Comparison of ENCODE assay signal across 8 cellular contexts in the genomic region with DNA sequence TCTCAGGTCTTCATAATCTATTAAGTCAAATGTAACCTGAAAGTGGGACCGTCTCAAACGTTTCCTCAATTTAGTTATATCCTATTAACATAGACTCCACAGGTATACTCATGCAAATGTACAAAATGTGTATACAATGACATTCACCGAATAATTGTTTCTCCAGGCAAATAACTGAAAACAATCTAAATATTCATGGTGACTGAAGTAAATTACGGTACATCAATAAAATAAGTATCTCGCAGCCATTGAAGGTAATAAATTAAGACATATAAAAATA. TPM values are rescaled to one million over a fixed set of nuclear protein-coding genes. Genes with fewer than 3 reads are reported as not detected.
DNase-seq lines count a peak whose midpoint lies in the region; ATAC-seq and TF ChIP-seq lines count a peak whose summit lies in the region.

No MANE protein-coding gene starts in this region.

- H3K4me2 ChIP-seq in DND-41 (ENCODE audit: insufficient read depth, low read length) (peak overlapping the region; percentile 82), PC-9 (peak overlapping the region; percentile 94), parathyroid adenoma (ENCODE audit: low read length) (peak overlapping the region; percentile 84)

- H3K9me2 ChIP-seq in PC-9 (ENCODE audit: insufficient read depth): no peaks in the 10 kb centered on the region

- H3K9me3 ChIP-seq in DND-41 (ENCODE audit: insufficient read depth, low read length, severe bottlenecking) (no peaks in the 10 kb centered on the region), PC-9 (ENCODE audit: insufficient read depth, low read depth) (no peaks in the 10 kb centered on the region), esophagus (ENCODE audit: control insufficient read depth in 2 of 2, insufficient read depth in 1 of 2, low read depth in 1 of 2, low read length in 1 of 2) (no peaks in the 10 kb centered on the region), parathyroid adenoma (ENCODE audit: control insufficient read depth, low read length) (no peaks in the 10 kb centered on the region)

- H4K20me1 ChIP-seq in DND-41 (ENCODE audit: insufficient read depth, low read length): peaks cover 34% of the 10 kb centered on the region; the same call in 1 of the 2 replicates
- peaks cover 38% of the 10 kb centered on the region for H4K20me1 ChIP-seq in PC-9 (ENCODE audit: insufficient read depth)

- H3K79me2 ChIP-seq in DND-41 (ENCODE audit: insufficient read depth, low read length) (peaks cover 69% of the 10 kb centered on the region), PC-9 (ENCODE audit: low read depth) (peaks cover 58% of the 10 kb centered on the region), parathyroid adenoma (peaks cover 2% of the 10 kb centered on the region)

- ATAC-seq in DND-41 (ENCODE audit: insufficient read depth, low read depth): no peak
- no peak for ATAC-seq in HG03039 (IDR thresholded peaks at IDR 0.05; ENCODE audit: unreplicated experiment)
- no peak for ATAC-seq in HG03354 (IDR thresholded peaks at IDR 0.05; ENCODE audit: poor library complexity, severe bottlenecking, unreplicated experiment)

- POLR2A ChIA-PET in PC-9 (lab: Charles Lee; ENCODE audit: unreplicated experiment): interaction anchor here (1.0 kb wide), 1 partner anchor 10 kb away, joined by 7 read pairs; no protein-coding TSS in a partner anchor

- TF ChIP-seq CTCF in DND-41 (IDR thresholded peaks at IDR 0.05; ENCODE audit: borderline replicate concordance, extremely low read depth, low read length, poor library complexity, severe bottlenecking) (no peak), PC-9 (conservative IDR thresholded peaks at IDR 0.05) (no peak), parathyroid adenoma (IDR thresholded peaks at IDR 0.05) (no peak)

- peaks cover 15% of the 10 kb centered on the region; the same call in 1 of the 2 replicates for H3F3A ChIP-seq in PC-9 (ENCODE audit: insufficient read depth, low read depth)

- intact Hi-C loops in PC-9 (cut with micrococcal nuclease; ENCODE audit: unreplicated experiment): loop anchor here (2.0 kb wide), 1 partner anchor 152 kb away; no protein-coding TSS in a partner anchor

- 1% methylated on average over 5 of the region's 5 CpGs for WGBS in esophagus, 2 donors

- H3K9ac ChIP-seq in DND-41 (ENCODE audit: low read depth, low read length) (peak overlapping the region; percentile 77), parathyroid adenoma (peak overlapping the region; percentile 33)

- H3K27ac ChIP-seq in DND-41 (ENCODE audit: low read length) (peak overlapping the region; percentile 93), PC-9 (peak overlapping the region; percentile 96), esophagus (ENCODE audit: low read depth in 2 of 2, low read length in 1 of 2) (no peak overlapping the region), parathyroid adenoma (no peak overlapping the region)

- H2AFZ ChIP-seq in DND-41 (ENCODE audit: low read depth, low read length): peak overlapping the region; percentile 77
- peak overlapping the region; percentile 75 for H2AFZ ChIP-seq in PC-9
- H2AFZ ChIP-seq in parathyroid adenoma: peak overlapping the region; percentile 83

- H3K4me1 ChIP-seq in DND-41 (ENCODE audit: insufficient read depth, low read length): peaks cover 53% of the 10 kb centered on the region
- H3K4me1 ChIP-seq in PC-9 (replicated peaks; ENCODE audit: insufficient read depth): peaks cover 22% of the 10 kb centered on the region
- H3K4me1 ChIP-seq in esophagus (ENCODE audit: control insufficient read depth in 2 of 2, insufficient read depth in 2 of 2, low read length in 1 of 2): peaks cover 3 to 8% of the 10 kb centered on the region in 2 donors
- H3K4me1 ChIP-seq in parathyroid adenoma: no peaks in the 10 kb centered on the region

- DNase-seq in DND-41 (no peak), PC-9 (no peak), DMS53 (lab: John Stamatoyannopoulos, UW) (no peak), LoVo (ENCODE audit: low spot score) (no peak)

- CTCF ChIA-PET in PC-9 (lab: Charles Lee): interaction anchor here (0.6 kb wide), 1 partner anchor 209 kb away, joined by 3 read pairs; no protein-coding TSS in a partner anchor

- H3K4me3 ChIP-seq in DND-41 (ENCODE audit: low read depth in 1 of 2, low read length in 2 of 2): peak overlapping the region; percentile 85 to 87
- H3K4me3 ChIP-seq in PC-9: peak overlapping the region; percentile 95
- peak overlapping the region; percentile 81 to 92 for H3K4me3 ChIP-seq in esophagus (ENCODE audit: low read depth in 1 of 2, low read length in 2 of 2)
- peak overlapping the region; percentile 92 for H3K4me3 ChIP-seq in parathyroid adenoma (ENCODE audit: low read depth, low read length)

- H3K36me3 ChIP-seq in DND-41 (ENCODE audit: insufficient read depth, low read length) (peaks cover 58% of the 10 kb centered on the region), PC-9 (ENCODE audit: low read depth) (peaks cover 58% of the 10 kb centered on the region), esophagus (ENCODE audit: control insufficient read depth in 2 of 2, insufficient read depth in 2 of 2, low read length in 1 of 2) (no peaks in the 10 kb centered on the region), parathyroid adenoma (ENCODE audit: control insufficient read depth, insufficient read depth, low read length) (no peaks in the 10 kb centered on the region)

- BruUV-seq in PC-9 (replicated peaks; lab: Mats Ljungman, UMichigan): no TSS peak

- no peaks in the 10 kb centered on the region for H3K27me3 ChIP-seq in DND-41 (ENCODE audit: insufficient read depth, low read length, poor library complexity)
- no peaks in the 10 kb centered on the region for H3K27me3 ChIP-seq in PC-9 (ENCODE audit: insufficient read depth, low read depth)
- no peaks in the 10 kb centered on the region for H3K27me3 ChIP-seq in esophagus (ENCODE audit: control insufficient read depth in 1 of 2, insufficient read depth in 2 of 2, low read length in 2 of 2)
- no peaks in the 10 kb centered on the region for H3K27me3 ChIP-seq in parathyroid adenoma (ENCODE audit: control insufficient read depth, insufficient read depth, low read length)

RNA-seq across cellular contexts. Expression of a gene that starts 0.5 kb away (rescaled TPM):
- 232 and 246 TPM in 2 replicates for total RNA-seq in PC-9 (2021)
- polyA plus RNA-seq in esophagus: 10 to 100 TPM; 14.5 to 32.2 TPM

RNA-seq across cellular contexts. Expression of a gene that starts 32.1 kb away (rescaled TPM):
- total RNA-seq in PC-9 (2021): 35.7 and 46.9 TPM in 2 replicates
- polyA plus RNA-seq in esophagus: 10 to 100 TPM; 13.4 to 20.5 TPM

RNA-seq across cellular contexts. Expression of a gene that starts 32.7 kb away (rescaled TPM):
- total RNA-seq in PC-9 (2021): 7.6 and 10.0 TPM in 2 replicates
- polyA plus RNA-seq in esophagus: 1 to 10 TPM; 2.2 to 3.6 TPM

Comparison
In these comparisons a context has a peak if more than half of its experiments do, and no peak if none do; other contexts are left out.
1. H3K27ac ChIP-seq: peak in DND-41 (single experiment) and PC-9 (single experiment); none in esophagus (0 of 2) and parathyroid adenoma (single experiment).
2. Peak in every context shown above with its lines, with median percentiles within 50 percentile points of each other: H2AFZ ChIP-seq, H3K4me2 ChIP-seq and H3K4me3 ChIP-seq.